10 cellular contexts compared by ENCODE assay signal in the genomic region with DNA sequence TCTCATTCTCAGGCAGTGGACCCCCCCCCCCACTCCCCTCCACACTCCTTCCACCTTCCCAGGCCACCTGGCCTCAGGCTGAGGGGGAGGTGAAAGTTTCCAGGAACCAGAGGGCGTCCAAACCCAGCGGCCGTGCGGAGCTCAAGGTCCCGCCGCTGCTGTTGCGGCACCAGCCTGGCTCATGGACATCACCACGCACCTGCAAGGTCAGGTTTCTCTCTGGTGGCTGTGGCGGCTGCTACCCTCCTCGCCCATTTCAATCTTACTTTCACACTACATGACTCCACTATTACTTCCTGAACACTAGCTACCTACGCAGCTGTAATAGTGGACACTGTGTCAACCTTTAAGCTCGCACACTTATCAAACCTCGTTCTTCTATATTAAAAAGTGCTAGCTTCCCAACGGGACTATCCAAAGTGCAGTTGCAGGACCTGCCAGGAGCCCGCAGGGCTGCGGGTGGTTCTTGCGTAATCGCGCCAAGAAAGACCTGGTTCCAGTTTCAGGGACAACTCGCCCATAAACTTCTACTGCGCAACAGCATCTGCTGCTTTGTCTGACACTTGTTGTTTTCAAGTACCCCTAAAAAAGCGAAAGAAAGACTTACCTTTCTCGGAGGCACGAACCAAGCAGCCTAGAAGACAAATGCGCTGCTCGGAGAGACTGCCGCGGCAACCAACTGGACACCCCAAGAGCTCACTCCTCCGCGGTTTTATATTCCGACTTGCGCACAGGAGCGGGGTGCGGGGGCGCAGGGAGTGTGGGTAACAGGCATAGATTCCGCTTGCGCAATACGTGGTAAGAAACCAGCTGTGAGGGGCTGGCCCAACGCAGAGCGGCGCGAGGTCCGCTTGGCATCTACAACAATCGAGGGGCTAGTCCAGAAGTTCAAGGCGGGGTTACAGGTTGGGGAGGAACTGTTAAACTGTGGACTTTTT. TPM values are rescaled to one million over a fixed set of nuclear protein-coding genes. Genes with fewer than 3 reads are reported as not detected.
DNase-seq lines count a peak whose midpoint lies in the region; ATAC-seq, FAIRE-seq and TF ChIP-seq lines count a peak whose summit lies in the region.
"Had no signal": no experiment of that assay in that cellular context is flagged by ENCODE, and none has a peak within 500 bp of the region (broad histone marks: within the 10 kb centered on the region; RNA-seq: fewer than 3 reads in every experiment).

A gene with protein sequence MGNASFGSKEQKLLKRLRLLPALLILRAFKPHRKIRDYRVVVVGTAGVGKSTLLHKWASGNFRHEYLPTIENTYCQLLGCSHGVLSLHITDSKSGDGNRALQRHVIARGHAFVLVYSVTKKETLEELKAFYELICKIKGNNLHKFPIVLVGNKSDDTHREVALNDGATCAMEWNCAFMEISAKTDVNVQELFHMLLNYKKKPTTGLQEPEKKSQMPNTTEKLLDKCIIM (minus strand): TSS at position 687 of the 938 bp plus-strand sequence. CDS start 3,330 bp downstream, outside the sequence.

- BruUV-seq in HepG2 (replicated peaks; lab: Mats Ljungman, UMichigan) = no TSS peak

- DNase-seq in NB4 (ENCODE audit: low read depth) = peak; percentile 65
- DNase-seq in coronary artery (ENCODE audit: low spot score) = no peak
- no peak for DNase-seq in HepG2 (ENCODE audit: low spot score)
- no peak for DNase-seq in stimulated activated CD4-positive, alpha-beta T cell treated with anti-CD3 and anti-CD28 coated beads, Interleukin-4, amount 100 ng/mL, for 1 hour
- no peak for DNase-seq in NCI-H345 treated with DMSO at 0.1 percent for 48 hours (lab: John Stamatoyannopoulos, UW; ENCODE audit: unreplicated experiment)
- no peak for DNase-seq in HEK293T (ENCODE audit: extremely low spot score)

- H3K36me3 ChIP-seq in HepG2 (replicated peaks in 1 of 2; ENCODE audit: control insufficient read depth in 1 of 2, insufficient read depth in 2 of 2, low read length in 2 of 2) = no peaks in the 10 kb centered on the region
- H3K36me3 ChIP-seq in thymus (ENCODE audit: control insufficient read depth, insufficient read depth) = no peaks in the 10 kb centered on the region
- H3K36me3 ChIP-seq: HAP-1 had no signal

- H3K4me3 ChIP-seq in NB4 (ENCODE audit: low read depth, low read length) (peak within 1 kb of the TSS; percentile 38), coronary artery (peak within 1 kb of the TSS; percentile 61), HepG2 (replicated peaks in 1 of 3; ENCODE audit: insufficient read depth in 1 of 3, low read depth in 2 of 3, low read length in 3 of 3) (no peak within 1 kb of the TSS; a peak in 1 of 6 replicates), thymus (ENCODE audit: low read length) (peak within 1 kb of the TSS; percentile 6)
- H3K4me3 ChIP-seq: HAP-1 had no signal

- WGBS in HepG2 (ENCODE audit: low lambda C conversion rate) = 43% methylated on average over 45 of the region's 45 CpGs
- WGBS in thymus = 47% methylated on average over 45 of the region's 45 CpGs

- H3K4me1 ChIP-seq in HepG2 (ENCODE audit: insufficient read depth, low read length) (no peaks in the 10 kb centered on the region), thymus (ENCODE audit: control insufficient read depth, insufficient read depth, low read length) (no peaks in the 10 kb centered on the region)
- H3K4me1 ChIP-seq: HAP-1 had no signal

- TF ChIP-seq EP300 in HepG2 (IDR thresholded peaks at IDR 0.05; ENCODE audit: low read depth in 2 of 2, low read length in 2 of 2) (no peak), HepG2 (CRISPR knock-in tag; IDR thresholded peaks at IDR 0.05; ENCODE audit: borderline replicate concordance) (no peak)

- FAIRE-seq in HepG2 (lab: Jason Lieb, UNC) = no peak

- intact Hi-C loops in HepG2 (cut with micrococcal nuclease; ENCODE audit: unreplicated experiment) = no loop called here

- no peak within 1 kb of the TSS for H3K9ac ChIP-seq in HepG2 (ENCODE audit: insufficient read depth, low read depth, low read length)

- CTCF ChIA-PET in HepG2 (lab: Yijun Ruan, JAX; ENCODE audit: low intra/inter-chr PET ratio, low total read pairs) (no interaction called here), HEK293T (lab: Yijun Ruan, JAX) (no interaction called here)

- in situ Hi-C loops in HepG2 (cut with HindIII; ENCODE audit: extremely low pct_ligation_motif_present, low pct_unique_long_range_greater_than_20kb) = no loop called here

- no peak for TF ChIP-seq RAD21 in HepG2 (CRISPR knock-in tag; IDR thresholded peaks at IDR 0.05)

- TF ChIP-seq POLR2A in NB4 (IDR thresholded peaks at IDR 0.05; ENCODE audit: extremely low read depth, insufficient read length) (no peak), HepG2 (IDR thresholded peaks at IDR 0.05; ENCODE audit: insufficient read depth in 1 of 2, low read depth in 2 of 2, low read length in 2 of 2) (no peak)

- POLR2A ChIA-PET in HepG2 (lab: Yijun Ruan, JAX) = no interaction called here
- POLR2A ChIA-PET in HEK293T (lab: Yijun Ruan, JAX) = no interaction called here

- no peaks in the 10 kb centered on the region for H3K9me3 ChIP-seq in HepG2 (ENCODE audit: low read length)
- H3K9me3 ChIP-seq in thymus (ENCODE audit: control insufficient read depth) = no peaks in the 10 kb centered on the region
- H3K9me3 ChIP-seq: HAP-1 had no signal

- H2AFZ ChIP-seq in HepG2 (ENCODE audit: low read length) = no peak within 1 kb of the TSS

- ATAC-seq in HepG2 = peak; percentile 68
- ATAC-seq in GM21381 (IDR thresholded peaks at IDR 0.05; ENCODE audit: unreplicated experiment) = no peak

- no peaks in the 10 kb centered on the region for H3K79me2 ChIP-seq in HepG2 (ENCODE audit: insufficient read depth, low read length)

- no peaks in the 10 kb centered on the region for H4K20me1 ChIP-seq in HepG2 (ENCODE audit: insufficient read depth, low read length)

- H3K27ac ChIP-seq in coronary artery (peak within 1 kb of the TSS in 1 of 2 donors; percentile 42), HepG2 (ENCODE audit: extremely low read length, insufficient read depth, low read length) (no peak within 1 kb of the TSS), thymus (ENCODE audit: low read depth) (no peak within 1 kb of the TSS)
- H3K27ac ChIP-seq: VCaP had no signal

- TF ChIP-seq CTCF in NB4 (IDR thresholded peaks at IDR 0.05; ENCODE audit: low read depth, low read length) (no peak), coronary artery (IDR thresholded peaks at IDR 0.05) (no peak), HepG2 (CRISPR knock-in tag; IDR thresholded peaks at IDR 0.05) (no peak)

- peaks cover 1 to 8% of the 10 kb centered on the region in 2 experiments; a peak in 1 of 5 replicates for H3K27me3 ChIP-seq in HepG2 (ENCODE audit: control insufficient read depth in 1 of 2, insufficient read depth in 2 of 2, low read length in 2 of 2)
- H3K27me3 ChIP-seq in thymus (ENCODE audit: control insufficient read depth, insufficient read depth) = peaks cover 5% of the 10 kb centered on the region

- H3K4me2 ChIP-seq in HepG2 (ENCODE audit: low read depth, low read length) = no peak within 1 kb of the TSS

TF ChIP-seq in HepG2, 621 proteins besides CTCF, POLR2A, EP300 and RAD21 (continues in another document):
- TF ChIP-seq ZNF605 (CRISPR knock-in tag; IDR thresholded peaks at IDR 0.05) (no peak), NR1H2 (CRISPR knock-in tag; IDR thresholded peaks at IDR 0.05; ENCODE audit: borderline replicate concordance, low read depth) (no peak), CEBPB (IDR thresholded peaks at IDR 0.05; ENCODE audit: borderline replicate concordance, low read depth, low read length) (peak; percentile 88), MAFG (CRISPR knock-in tag; IDR thresholded peaks at IDR 0.05) (no peak), ZNF7 (CRISPR knock-in tag; IDR thresholded peaks at IDR 0.05) (peak; percentile 39; the same call in 1 of the 2 replicates)
- TF ChIP-seq, protein P1, sequence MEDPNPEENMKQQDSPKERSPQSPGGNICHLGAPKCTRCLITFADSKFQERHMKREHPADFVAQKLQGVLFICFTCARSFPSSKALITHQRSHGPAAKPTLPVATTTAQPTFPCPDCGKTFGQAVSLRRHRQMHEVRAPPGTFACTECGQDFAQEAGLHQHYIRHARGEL (CRISPR knock-in tag; IDR thresholded peaks at IDR 0.05) = no peak

TF ChIP-seq in HEK293T, 16 proteins besides CTCF, POLR2A, EP300 and RAD21 (continues in another document):
- TF ChIP-seq ARNT (IDR thresholded peaks at IDR 0.05) = no peak
- no peak for TF ChIP-seq BHLHE40 (IDR thresholded peaks at IDR 0.05; ENCODE audit: borderline replicate concordance)
- TF ChIP-seq ELF4 (IDR thresholded peaks at IDR 0.05) = no peak
- no peak for TF ChIP-seq SP1 (IDR thresholded peaks at IDR 0.05)

RNA-seq across cellular contexts. Expression of the gene that starts here (rescaled TPM):
- not detected in 2 replicates for total RNA-seq in HepG2 (2016; rRNA removed; fragmentation: Illumina TruSeq; extraction: Trizol)
- not detected in 2 replicates for total RNA-seq in HepG2 (2016; cell fraction: cytosol; rRNA removed; fragmentation: Illumina TruSeq; extraction: Trizol; ENCODE audit: low read depth)
- not detected in 2 replicates for total RNA-seq in HepG2 (2016; cell fraction: insoluble cytoplasmic fraction; rRNA removed; fragmentation: Illumina TruSeq; extraction: Trizol)
- total RNA-seq in HepG2 (2016; cell fraction: membrane; rRNA removed; fragmentation: Illumina TruSeq; extraction: Trizol) = not detected in 2 replicates
- total RNA-seq in HepG2 (2016; cell fraction: nucleus; rRNA removed; fragmentation: Illumina TruSeq; extraction: Trizol) = not detected in 2 replicates
- polyA plus RNA-seq in HepG2 (2011; rRNA removed) = not detected in 2 replicates
- polyA plus RNA-seq in HepG2 (2011; cell fraction: cytosol; rRNA removed) = not detected in 2 replicates
- polyA plus RNA-seq in HepG2 (2011; cell fraction: nucleus; rRNA removed) = not detected in 2 replicates
- not detected in 2 replicates for polyA plus RNA-seq in HepG2 (2012)
- not detected in 2 replicates for polyA plus RNA-seq in HepG2 (2016; cell fraction: cytosol; fragmentation: Illumina TruSeq; extraction: Trizol; ENCODE audit: low read depth)
- polyA plus RNA-seq in HepG2 (2016; cell fraction: insoluble cytoplasmic fraction; fragmentation: Illumina TruSeq; extraction: Trizol; ENCODE audit: low read depth) = not detected in 2 replicates
- not detected in 2 replicates for polyA plus RNA-seq in HepG2 (2016; cell fraction: membrane; fragmentation: Illumina TruSeq; extraction: Trizol; ENCODE audit: low read depth)
- polyA plus RNA-seq in HepG2 (2016; cell fraction: nucleus; fragmentation: Illumina TruSeq; extraction: Trizol; ENCODE audit: insufficient read depth, low read depth) = not detected in 2 replicates
- polyA minus RNA-seq in HepG2 (2011; rRNA and poly(A)+ RNA removed; ENCODE audit: low replicate concordance) = 0.19 TPM in 1 of 2 replicates, not detected in the other
- not detected in 2 replicates for polyA minus RNA-seq in HepG2 (2011; cell fraction: cytosol; rRNA and poly(A)+ RNA removed)
- not detected in 2 replicates for polyA minus RNA-seq in HepG2 (2011; cell fraction: nucleus; rRNA and poly(A)+ RNA removed)
- 7.3 TPM for polyA plus RNA-seq in thymus

Comparison
In these comparisons a context has a peak if more than half of its experiments do, and no peak if none do; other contexts are left out.
1. Peak in ATAC-seq in HepG2; RNA of the gene not detected or under 1 TPM.
2. H3K4me3 ChIP-seq: peak in NB4 (single experiment), coronary artery (single experiment) and thymus (single experiment); none in HepG2 (0 of 3).